In genomic region chr10:69090687-69091450, GRCh38 we compare ENCODE assay signal across 11 cellular contexts. TPM values are rescaled to one million over a fixed set of nuclear protein-coding genes. Genes with fewer than 3 reads are reported as not detected.
DNase-seq lines count a peak whose midpoint lies in the region; ATAC-seq, FAIRE-seq and TF ChIP-seq lines count a peak whose summit lies in the region.
"Had no signal": no experiment of that assay in that cellular context is flagged by ENCODE, and none has a peak within 500 bp of the region (broad histone marks: within the 10 kb centered on the region; RNA-seq: fewer than 3 reads in every experiment).

No MANE protein-coding gene starts in this region.

- POLR2A ChIA-PET in T-cell (lab: Charles Lee) = interaction anchor here (0.5 to 1.9 kb wide), 8 partner anchors 14 to 102 kb away, joined by 3 to 14 read pairs (median 4); no protein-coding TSS in a partner anchor
- POLR2A ChIA-PET in RWPE1 (lab: Yijun Ruan, JAX; ENCODE audit: low non-redundant PET) = interaction anchor here (0.6 kb wide), 1 partner anchor 47 kb away, joined by 4 read pairs; no protein-coding TSS in a partner anchor

- H3K27ac ChIP-seq in skeletal muscle tissue (ENCODE audit: low read depth, low read length) = peak overlapping the region; percentile 81
- H3K27ac ChIP-seq in RWPE1 = no peak overlapping the region
- H3K27ac ChIP-seq: PC-9 had no signal

- peak overlapping the region in 1 of 3 donors; percentile 62 for H3K4me3 ChIP-seq in skeletal muscle tissue (ENCODE audit: low read length in 3 of 3)
- H3K4me3 ChIP-seq: PC-9, smooth muscle cell had no signal

- no peak for ATAC-seq in T-cell (replicated peaks in 1 of 4)

- H3K27ac Mint-ChIP-seq in T-cell = peak overlapping the region; percentile 95
- H3K27ac Mint-ChIP-seq in mesothelial cell of epicardium = no peak overlapping the region

- no peaks in the 10 kb centered on the region for H3K36me3 ChIP-seq in skeletal muscle tissue (ENCODE audit: control insufficient read depth in 3 of 3, insufficient read depth in 3 of 3, low read length in 3 of 3)

- no peaks in the 10 kb centered on the region for H3K9me3 ChIP-seq in skeletal muscle tissue (ENCODE audit: control insufficient read depth in 3 of 3, low read length in 3 of 3)

- TF ChIP-seq POLR2A in GM12891 (IDR thresholded peaks at IDR 0.05; ENCODE audit: low read depth, low read length) (no peak; the same call in 1 of the 2 replicates), erythroblast (IDR thresholded peaks at IDR 0.05; ENCODE audit: low read length) (no peak)

- CTCF ChIA-PET in T-cell (lab: Charles Lee) (interaction anchor here (0.6 to 7.9 kb wide), 5 partner anchors 11 to 85 kb away, joined by 4 to 98 read pairs (median 5); no protein-coding TSS in a partner anchor), RWPE1 (lab: Yijun Ruan, JAX) (interaction anchor here (5.3 kb wide), 1 partner anchor 86 kb away, joined by 44 read pairs; no protein-coding TSS in a partner anchor)

- FAIRE-seq in GM12891 (lab: Jason Lieb, UNC) = peak; percentile 41
- FAIRE-seq: HTR-8/SVneo had no signal

- H3K27me3 ChIP-seq in skeletal muscle tissue (ENCODE audit: control insufficient read depth in 3 of 3, insufficient read depth in 3 of 3, low read length in 3 of 3) = no peaks in the 10 kb centered on the region

- H3K4me1 ChIP-seq in skeletal muscle tissue (ENCODE audit: control insufficient read depth in 3 of 3, insufficient read depth in 3 of 3, low read length in 3 of 3) = peaks cover 0 to 4% (median 0%) of the 10 kb centered on the region in 3 donors

- H3K4me1 Mint-ChIP-seq in T-cell (peaks cover 63 to 71% (median 65%) of the 10 kb centered on the region in 3 donors), mesothelial cell of epicardium (peaks cover 5% of the 10 kb centered on the region)

- H3K9me3 Mint-ChIP-seq in T-cell = no peaks in the 10 kb centered on the region
- no peaks in the 10 kb centered on the region for H3K9me3 Mint-ChIP-seq in mesothelial cell of epicardium

- no peak overlapping the region for H3K9ac ChIP-seq in skeletal muscle tissue (ENCODE audit: low read depth in 1 of 3, low read length in 3 of 3)

- TF ChIP-seq CTCF in RWPE1 (conservative IDR thresholded peaks at IDR 0.05; ENCODE audit: low read depth) = no peak
- TF ChIP-seq CTCF in mesothelial cell of epicardium (IDR thresholded peaks at IDR 0.05; ENCODE audit: unreplicated experiment) = no peak

- DNase-seq in GM12891 (ENCODE audit: insufficient read length, low spot score) (no peak), T-cell (no peak), erythroblast (lab: John Stamatoyannopoulos, UW) (peak; percentile 25 to 34), NCI-H345 (lab: John Stamatoyannopoulos, UW) (no peak), RWPE1 (ENCODE audit: low spot score) (no peak), mesothelial cell of epicardium (ENCODE audit: low spot score in 2 of 2, unreplicated experiment in 2 of 2) (no peak), mesenteric fat pad (ENCODE audit: low spot score) (no peak)
- DNase-seq: PC-9 had no signal

- H3K36me3 Mint-ChIP-seq in T-cell = peaks cover 17% of the 10 kb centered on the region
- no peaks in the 10 kb centered on the region for H3K36me3 Mint-ChIP-seq in mesothelial cell of epicardium

- H3K27me3 Mint-ChIP-seq in T-cell (no peaks in the 10 kb centered on the region), mesothelial cell of epicardium (ENCODE audit: low read depth) (peaks cover 11% of the 10 kb centered on the region)

- H3K4me3 Mint-ChIP-seq in T-cell (peak overlapping the region; percentile 79 to 92 (median 86)), mesothelial cell of epicardium (no peak overlapping the region)

TF ChIP-seq in GM12891, 5 proteins besides CTCF, POLR2A, EP300 and RAD21:
- TF ChIP-seq POU2F2 (IDR thresholded peaks at IDR 0.05; ENCODE audit: low read depth, low read length) = no peak
- no peak for TF ChIP-seq SPI1 (IDR thresholded peaks at IDR 0.05; ENCODE audit: low read depth, low read length)
- no peak for TF ChIP-seq PAX5 (IDR thresholded peaks at IDR 0.05; ENCODE audit: insufficient read depth, low read length, severe bottlenecking)
- TF ChIP-seq TAF1 (IDR thresholded peaks at IDR 0.05; ENCODE audit: low read depth, low read length) = no peak
- TF ChIP-seq POLR2AphosphoS5 (IDR thresholded peaks at IDR 0.05; ENCODE audit: low read depth, low read length) = no peak
TF ChIP-seq in GM12891: peak in this region for 0.

RNA-seq across cellular contexts. Expression of gene SRGN, which starts 3.0 kb away (rescaled TPM):
- 1,164 TPM for polyA plus RNA-seq in GM12891 (2012; ENCODE audit: low read depth, missing spikeins)
- total RNA-seq in T-cell (100 to 1,000 TPM in 4 of 5 donors, 10 to 100 TPM in 1; 91.4 to 271 (median 137) TPM), skeletal muscle tissue (54.3 TPM), mesothelial cell of epicardium (not detected in 3 replicates), mesenteric fat pad (404 TPM)
- total RNA-seq: smooth muscle cell had no signal
- polyA plus RNA-seq: smooth muscle cell had no signal

RNA-seq across cellular contexts. Expression of gene VPS26A, which starts 33.1 kb away (rescaled TPM):
- polyA plus RNA-seq in GM12891 (2012; ENCODE audit: low read depth, missing spikeins) = 19.7 TPM
- 10 to 100 TPM; 24.6 to 35.8 (median 28.2) TPM for total RNA-seq in T-cell
- total RNA-seq in skeletal muscle tissue = 28.7 TPM
- total RNA-seq in mesothelial cell of epicardium = 40.1 to 44.6 TPM (median 43.5 TPM) in 3 replicates
- 63.0 TPM for total RNA-seq in mesenteric fat pad

Comparison
In these comparisons a context has a peak if more than half of its experiments do, and no peak if none do; other contexts are left out.
1. DNase-seq: peak in erythroblast (2 of 2); none in GM12891 (single experiment), T-cell (0 of 34), NCI-H345 (single experiment), RWPE1 (single experiment), mesothelial cell of epicardium (0 of 2) and mesenteric fat pad (single experiment).
2. RNA of gene SRGN, which starts 3.0 kb away (total RNA-seq): 404 TPM in mesenteric fat pad (single experiment), 91.4 to 271 TPM in T-cell and 54.3 TPM in skeletal muscle tissue (single experiment); not detected in mesothelial cell of epicardium; every median in the first group is over 10 times any median in the second.